ENCODE assay signal across 18 cellular contexts in genomic region chr15:42146551-42147430, GRCh38. TPM values are rescaled to one million over a fixed set of nuclear protein-coding genes. Genes with fewer than 3 reads are reported as not detected.
A peak's percentile ranks its signal among the peaks of the same experiment; 100 is the strongest.
DNase-seq lines count a peak whose midpoint lies in the region; ATAC-seq and TF ChIP-seq lines count a peak whose summit lies in the region.
"Had no signal": no experiment of that assay in that cellular context is flagged by ENCODE, and none has a peak within 500 bp of the region (broad histone marks: within the 10 kb centered on the region; RNA-seq: fewer than 3 reads in every experiment).

No MANE protein-coding gene starts in this region.

- no peaks in the 10 kb centered on the region for H3K4me1 ChIP-seq in neural progenitor cell
- no peaks in the 10 kb centered on the region for H3K4me1 ChIP-seq in naive thymus-derived CD4-positive, alpha-beta T cell (ENCODE audit: control insufficient read depth in 2 of 2, insufficient read depth in 2 of 2, low read length in 2 of 2)

- H2AFZ ChIP-seq in neural progenitor cell (replicated peaks): peak overlapping the region; percentile 17

- H3K27ac ChIP-seq in coronary artery: no peak overlapping the region
- H3K27ac ChIP-seq in neural progenitor cell: no peak overlapping the region
- no peak overlapping the region for H3K27ac ChIP-seq in naive thymus-derived CD4-positive, alpha-beta T cell (ENCODE audit: low read depth, low read length)
- H3K27ac ChIP-seq: HL-60, Peyer's patch had no signal

- no peak for ATAC-seq in activated naive CD8-positive, alpha-beta T cell treated with anti-CD3 and anti-CD28 coated beads, Interleukin-2, amount 10 ng/mL, durations not matched to agents 7 days and 5 days (ENCODE audit: low read depth)
- no peak for ATAC-seq in naive thymus-derived CD4-positive, alpha-beta T cell
- ATAC-seq: GM12878 had no signal

- DNase-seq in activated naive CD8-positive, alpha-beta T cell treated with anti-CD3 and anti-CD28 coated beads, Interleukin-2, amount 10 ng/mL, durations not matched to agents 7 days and 5 days: peak; percentile 15
- DNase-seq in activated naive CD8-positive, alpha-beta T cell treated with anti-CD3 and anti-CD28 coated beads for 36 hours: no peak
- DNase-seq in coronary artery (ENCODE audit: low spot score) (peak; percentile 21), neural progenitor cell (ENCODE audit: low spot score) (no peak), ureter (ENCODE audit: low spot score) (peak; percentile 26), glomerular visceral epithelial cell (ENCODE audit: extremely low spot score) (no peak), type B pancreatic cell (ENCODE audit: extremely low spot score, unreplicated experiment) (no peak)
- DNase-seq in naive thymus-derived CD4-positive, alpha-beta T cell: no peak
- DNase-seq: COR-L47, NCI-H2107, NCI-H446 treated with DMSO at 0.1 percent for 48 hours, NCI-H748 treated with DMSO at 0.1 percent for 48 hours, SHP77 had no signal

- H3K4me3 Mint-ChIP-seq in activated naive CD8-positive, alpha-beta T cell treated with anti-CD3 and anti-CD28 coated beads, Interleukin-2, amount 10 ng/mL, durations not matched to agents 7 days and 5 days: no peak overlapping the region
- no peak overlapping the region for H3K4me3 Mint-ChIP-seq in activated naive CD8-positive, alpha-beta T cell treated with anti-CD3 and anti-CD28 coated beads for 36 hours
- no peak overlapping the region for H3K4me3 Mint-ChIP-seq in neural progenitor cell
- no peak overlapping the region for H3K4me3 Mint-ChIP-seq in naive thymus-derived CD4-positive, alpha-beta T cell
- H3K4me3 Mint-ChIP-seq in type B pancreatic cell: no peak overlapping the region
- H3K4me3 Mint-ChIP-seq: CD14-positive monocyte had no signal

- peaks cover 2% of the 10 kb centered on the region for H3K27me3 Mint-ChIP-seq in activated naive CD8-positive, alpha-beta T cell treated with anti-CD3 and anti-CD28 coated beads, Interleukin-2, amount 10 ng/mL, durations not matched to agents 7 days and 5 days
- no peaks in the 10 kb centered on the region for H3K27me3 Mint-ChIP-seq in activated naive CD8-positive, alpha-beta T cell treated with anti-CD3 and anti-CD28 coated beads for 36 hours
- peaks cover 10% of the 10 kb centered on the region for H3K27me3 Mint-ChIP-seq in neural progenitor cell (ENCODE audit: insufficient read depth, low read depth)
- H3K27me3 Mint-ChIP-seq in naive thymus-derived CD4-positive, alpha-beta T cell: peaks cover 0 to 4% (median 0%) of the 10 kb centered on the region in 5 donors
- H3K27me3 Mint-ChIP-seq in type B pancreatic cell: no peaks in the 10 kb centered on the region

- H3K36me3 Mint-ChIP-seq in activated naive CD8-positive, alpha-beta T cell treated with anti-CD3 and anti-CD28 coated beads, Interleukin-2, amount 10 ng/mL, durations not matched to agents 7 days and 5 days: no peaks in the 10 kb centered on the region
- H3K36me3 Mint-ChIP-seq in activated naive CD8-positive, alpha-beta T cell treated with anti-CD3 and anti-CD28 coated beads for 36 hours: no peaks in the 10 kb centered on the region
- H3K36me3 Mint-ChIP-seq in neural progenitor cell (no peaks in the 10 kb centered on the region), type B pancreatic cell (no peaks in the 10 kb centered on the region)
- no peaks in the 10 kb centered on the region for H3K36me3 Mint-ChIP-seq in naive thymus-derived CD4-positive, alpha-beta T cell
- H3K36me3 Mint-ChIP-seq: CD14-positive monocyte had no signal

- no peaks in the 10 kb centered on the region for H3K9me3 Mint-ChIP-seq in activated naive CD8-positive, alpha-beta T cell treated with anti-CD3 and anti-CD28 coated beads, Interleukin-2, amount 10 ng/mL, durations not matched to agents 7 days and 5 days
- no peaks in the 10 kb centered on the region for H3K9me3 Mint-ChIP-seq in activated naive CD8-positive, alpha-beta T cell treated with anti-CD3 and anti-CD28 coated beads for 36 hours
- H3K9me3 Mint-ChIP-seq in neural progenitor cell: peaks cover 3% of the 10 kb centered on the region
- no peaks in the 10 kb centered on the region for H3K9me3 Mint-ChIP-seq in naive thymus-derived CD4-positive, alpha-beta T cell
- no peaks in the 10 kb centered on the region for H3K9me3 Mint-ChIP-seq in type B pancreatic cell
- H3K9me3 Mint-ChIP-seq: CD14-positive monocyte had no signal

- TF ChIP-seq CTCF in coronary artery (IDR thresholded peaks at IDR 0.05): no peak
- no peak for TF ChIP-seq CTCF in neural progenitor cell (IDR thresholded peaks at IDR 0.05)
- no peak for TF ChIP-seq CTCF in type B pancreatic cell (conservative IDR thresholded peaks at IDR 0.05)

- H3K4me3 ChIP-seq in coronary artery (no peak overlapping the region), neural progenitor cell (no peak overlapping the region)
- H3K4me3 ChIP-seq in naive thymus-derived CD4-positive, alpha-beta T cell (ENCODE audit: low read length): no peak overlapping the region
- H3K4me3 ChIP-seq: GM12878, Peyer's patch had no signal

- H3K9ac ChIP-seq in neural progenitor cell: no peak overlapping the region

- H3K27me3 ChIP-seq in neural progenitor cell: no peaks in the 10 kb centered on the region
- H3K27me3 ChIP-seq in naive thymus-derived CD4-positive, alpha-beta T cell (ENCODE audit: control insufficient read depth in 2 of 2, insufficient read depth in 2 of 2, low read length in 2 of 2): no peaks in the 10 kb centered on the region
- H3K27me3 ChIP-seq: Peyer's patch had no signal

- no peaks in the 10 kb centered on the region for H3K4me1 Mint-ChIP-seq in activated naive CD8-positive, alpha-beta T cell treated with anti-CD3 and anti-CD28 coated beads, Interleukin-2, amount 10 ng/mL, durations not matched to agents 7 days and 5 days
- H3K4me1 Mint-ChIP-seq in activated naive CD8-positive, alpha-beta T cell treated with anti-CD3 and anti-CD28 coated beads for 36 hours: no peaks in the 10 kb centered on the region
- peaks cover 8% of the 10 kb centered on the region for H3K4me1 Mint-ChIP-seq in neural progenitor cell
- no peaks in the 10 kb centered on the region for H3K4me1 Mint-ChIP-seq in naive thymus-derived CD4-positive, alpha-beta T cell
- peaks cover 17% of the 10 kb centered on the region for H3K4me1 Mint-ChIP-seq in type B pancreatic cell (ENCODE audit: unreplicated experiment)
- H3K4me1 Mint-ChIP-seq: CD14-positive monocyte had no signal

- intact Hi-C loops in naive thymus-derived CD4-positive, alpha-beta T cell (cut with micrococcal nuclease): no loop called here

- CTCF ChIA-PET in naive thymus-derived CD4-positive, alpha-beta T cell (lab: Charles Lee): no interaction called here

- no peaks in the 10 kb centered on the region for H4K20me1 ChIP-seq in neural progenitor cell (ENCODE audit: low read depth)

- no peak overlapping the region for H3K27ac Mint-ChIP-seq in activated naive CD8-positive, alpha-beta T cell treated with anti-CD3 and anti-CD28 coated beads, Interleukin-2, amount 10 ng/mL, durations not matched to agents 7 days and 5 days
- no peak overlapping the region for H3K27ac Mint-ChIP-seq in activated naive CD8-positive, alpha-beta T cell treated with anti-CD3 and anti-CD28 coated beads for 36 hours
- H3K27ac Mint-ChIP-seq in neural progenitor cell (peak overlapping the region; percentile 46), type B pancreatic cell (no peak overlapping the region)
- H3K27ac Mint-ChIP-seq in naive thymus-derived CD4-positive, alpha-beta T cell: no peak overlapping the region
- H3K27ac Mint-ChIP-seq: CD14-positive monocyte had no signal

- H3F3A ChIP-seq in neural progenitor cell (ENCODE audit: low read depth): no peaks in the 10 kb centered on the region

- no peaks in the 10 kb centered on the region for H3K79me2 ChIP-seq in neural progenitor cell (ENCODE audit: low read depth)

- H3K36me3 ChIP-seq in neural progenitor cell: no peaks in the 10 kb centered on the region
- no peaks in the 10 kb centered on the region for H3K36me3 ChIP-seq in naive thymus-derived CD4-positive, alpha-beta T cell (ENCODE audit: control insufficient read depth in 2 of 3, insufficient read depth in 3 of 3, low read length in 3 of 3)
- H3K36me3 ChIP-seq: Peyer's patch had no signal

- H3K4me2 ChIP-seq in neural progenitor cell: no peak overlapping the region

- POLR2A ChIA-PET in activated naive CD8-positive, alpha-beta T cell treated with anti-CD3 and anti-CD28 coated beads, Interleukin-2, amount 10 ng/mL, durations not matched to agents 7 days and 5 days (lab: Charles Lee): no interaction called here
- POLR2A ChIA-PET in naive thymus-derived CD4-positive, alpha-beta T cell (lab: Charles Lee): no interaction called here

- no peaks in the 10 kb centered on the region for H3K9me3 ChIP-seq in neural progenitor cell (ENCODE audit: low read depth)
- H3K9me3 ChIP-seq in naive thymus-derived CD4-positive, alpha-beta T cell (ENCODE audit: control insufficient read depth in 2 of 3, low read length in 3 of 3): no peaks in the 10 kb centered on the region
- H3K9me3 ChIP-seq: Peyer's patch had no signal

RNA-seq across cellular contexts. Expression of gene PLA2G4F, which starts 9.6 kb away (rescaled TPM):
- total RNA-seq in activated naive CD8-positive, alpha-beta T cell treated with anti-CD3 and anti-CD28 coated beads, Interleukin-2, amount 10 ng/mL, durations not matched to agents 7 days and 5 days: not detected
- total RNA-seq in activated naive CD8-positive, alpha-beta T cell treated with anti-CD3 and anti-CD28 coated beads for 36 hours: not detected
- not detected in 2 replicates for total RNA-seq in neural progenitor cell (ENCODE audit: low replicate concordance)
- total RNA-seq in ureter: 47.8 TPM
- total RNA-seq in naive thymus-derived CD4-positive, alpha-beta T cell: not detected
- not detected for polyA plus RNA-seq in naive thymus-derived CD4-positive, alpha-beta T cell
- 1.1 and 3.2 TPM in 2 replicates for total RNA-seq in type B pancreatic cell (ENCODE audit: low replicate concordance)
- total RNA-seq: A673, GM12878 had no signal
- polyA plus RNA-seq: CD14-positive monocyte, GM12878 had no signal

RNA-seq across cellular contexts. Expression of gene PLA2G4D, which starts 52.4 kb away (rescaled TPM):
- total RNA-seq in activated naive CD8-positive, alpha-beta T cell treated with anti-CD3 and anti-CD28 coated beads, Interleukin-2, amount 10 ng/mL, durations not matched to agents 7 days and 5 days: not detected
- total RNA-seq in activated naive CD8-positive, alpha-beta T cell treated with anti-CD3 and anti-CD28 coated beads for 36 hours: not detected
- total RNA-seq in neural progenitor cell (ENCODE audit: low replicate concordance) (not detected in 2 replicates), ureter (0.13 TPM), type B pancreatic cell (ENCODE audit: low replicate concordance) (not detected in 2 replicates)
- not detected for total RNA-seq in naive thymus-derived CD4-positive, alpha-beta T cell
- polyA plus RNA-seq in naive thymus-derived CD4-positive, alpha-beta T cell: not detected
- total RNA-seq: A673, GM12878, Peyer's patch had no signal
- polyA plus RNA-seq: CD14-positive monocyte had no signal

Comparison
In these comparisons a context has a peak if more than half of its experiments do, and no peak if none do; other contexts are left out.
1. DNase-seq: peak in activated naive CD8-positive, alpha-beta T cell treated with anti-CD3 and anti-CD28 coated beads, Interleukin-2, amount 10 ng/mL, durations not matched to agents 7 days and 5 days (single experiment), coronary artery (single experiment) and ureter (single experiment); none in activated naive CD8-positive, alpha-beta T cell treated with anti-CD3 and anti-CD28 coated beads for 36 hours (single experiment), neural progenitor cell (single experiment), naive thymus-derived CD4-positive, alpha-beta T cell (0 of 9), glomerular visceral epithelial cell (single experiment) and type B pancreatic cell (single experiment).
2. RNA of gene PLA2G4F, which starts 9.6 kb away (total RNA-seq): 47.8 TPM in ureter (single experiment); 1.1 to 3.2 TPM in type B pancreatic cell, not detected in activated naive CD8-positive, alpha-beta T cell treated with anti-CD3 and anti-CD28 coated beads, Interleukin-2, amount 10 ng/mL, durations not matched to agents 7 days and 5 days, not detected in activated naive CD8-positive, alpha-beta T cell treated with anti-CD3 and anti-CD28 coated beads for 36 hours, not detected in neural progenitor cell and not detected in naive thymus-derived CD4-positive, alpha-beta T cell; every median in the first group is over 10 times any median in the second.